12 cellular contexts compared by ENCODE assay signal in genomic region chr11:35664977-35665441, GRCh38. TPM values are rescaled to one million over a fixed set of nuclear protein-coding genes. Genes with fewer than 3 reads are reported as not detected.
DNase-seq lines count a peak whose midpoint lies in the region; ATAC-seq, FAIRE-seq and TF ChIP-seq lines count a peak whose summit lies in the region.
"Had no signal": no experiment of that assay in that cellular context is flagged by ENCODE, and none has a peak within 500 bp of the region (broad histone marks: within the 10 kb centered on the region; RNA-seq: fewer than 3 reads in every experiment).

No MANE protein-coding gene starts in this region.

- H2AFZ ChIP-seq in GM12878 (ENCODE audit: control insufficient read depth, low read depth, low read length) = no peak overlapping the region

- in situ Hi-C loops in GM12878 (cut with MboI) = no loop called here

- H3K27me3 ChIP-seq in Caco-2 (replicated peaks; ENCODE audit: control insufficient read depth, insufficient read depth, low read length) = no peaks in the 10 kb centered on the region
- H3K27me3 ChIP-seq in GM12878 (replicated peaks in 1 of 2; ENCODE audit: control insufficient read depth in 2 of 2, insufficient read depth in 2 of 2, low read length in 1 of 2) = no peaks in the 10 kb centered on the region
- H3K27me3 ChIP-seq in dorsolateral prefrontal cortex = no peaks in the 10 kb centered on the region
- H3K27me3 ChIP-seq: pancreas, SJSA1, testis had no signal

- H3K9ac ChIP-seq in GM12878 (ENCODE audit: control insufficient read depth, insufficient read depth, low read length) = no peak overlapping the region

- H3K27ac Mint-ChIP-seq in Caco-2 (ENCODE audit: unreplicated experiment) (peak overlapping the region; percentile 93), IgD-negative memory B cell (peak overlapping the region in 1 of 3 donors; percentile 93), nephron (peak overlapping the region; percentile 24 to 97 (median 96))

- no peak overlapping the region for H3K4me3 ChIP-seq in Caco-2 (ENCODE audit: low read depth, low read length)
- H3K4me3 ChIP-seq in GM12878 = peak overlapping the region; percentile 73; the same call in 1 of the 2 replicates
- peak overlapping the region in 10 of 59 donors; percentile 18 to 93 (median 82) for H3K4me3 ChIP-seq in dorsolateral prefrontal cortex
- H3K4me3 ChIP-seq: SJSA1, testis had no signal

- CTCF ChIA-PET in Caco-2 (lab: Charles Lee) (no interaction called here), GM12878 (lab: Yijun Ruan, JAX) (no interaction called here)

- FAIRE-seq in GM12878 (lab: Jason Lieb, UNC) = no peak
- FAIRE-seq: pancreas had no signal

- DNase-seq in Caco-2 (no peak), GM12878 (ENCODE audit: low read depth, low spot score) (no peak), dorsolateral prefrontal cortex (no peak), KG1 (lab: John Stamatoyannopoulos, UW) (no peak), HK-2 (ENCODE audit: unreplicated experiment) (no peak)
- DNase-seq: activated CD4-positive, CD25-positive, alpha-beta regulatory T cell treated with anti-CD3 and anti-CD28 coated beads, Interleukin-2, amount 50 U/mL, for 72 hours; pancreas; testis had no signal

- H3K36me3 Mint-ChIP-seq in Caco-2 (ENCODE audit: insufficient read depth, unreplicated experiment) (peaks cover 28% of the 10 kb centered on the region), IgD-negative memory B cell (peaks cover 19% of the 10 kb centered on the region), nephron (ENCODE audit: low read depth) (peaks cover 61% of the 10 kb centered on the region)

- H3K4me1 ChIP-seq in Caco-2 (peaks cover 9% of the 10 kb centered on the region; the same call in 1 of the 2 replicates), GM12878 (ENCODE audit: control insufficient read depth, insufficient read depth, low read length) (peaks cover 7% of the 10 kb centered on the region)

- H3K4me2 ChIP-seq in GM12878 (ENCODE audit: control insufficient read depth, insufficient read depth) = peak overlapping the region; percentile 79

- H3K9me3 Mint-ChIP-seq in Caco-2 (ENCODE audit: unreplicated experiment) = peaks cover 18% of the 10 kb centered on the region
- peaks cover 4 to 32% (median 16%) of the 10 kb centered on the region in 3 donors for H3K9me3 Mint-ChIP-seq in IgD-negative memory B cell
- H3K9me3 Mint-ChIP-seq in nephron = peaks cover 46% of the 10 kb centered on the region

- H3K36me3 ChIP-seq in Caco-2 (ENCODE audit: control insufficient read depth, insufficient read depth, low read length) = no peaks in the 10 kb centered on the region
- no peaks in the 10 kb centered on the region for H3K36me3 ChIP-seq in GM12878 (ENCODE audit: control insufficient read depth in 2 of 2, insufficient read depth in 2 of 2, low read length in 1 of 2)
- H3K36me3 ChIP-seq: pancreas had no signal

- H4K20me1 ChIP-seq in GM12878 (ENCODE audit: control insufficient read depth, insufficient read depth) = no peaks in the 10 kb centered on the region

- H3K4me1 Mint-ChIP-seq in Caco-2 (ENCODE audit: low read depth, unreplicated experiment) (peaks cover 14% of the 10 kb centered on the region), IgD-negative memory B cell (peaks cover 39 to 48% (median 47%) of the 10 kb centered on the region in 3 donors), nephron (peaks cover 37% of the 10 kb centered on the region)

- intact Hi-C loops in Caco-2 (cut with micrococcal nuclease; ENCODE audit: unreplicated experiment) (loop anchor here (2.0 kb wide), 1 partner anchor 18 kb away; no protein-coding TSS in a partner anchor), GM12878 (cut with micrococcal nuclease; ENCODE audit: unreplicated experiment) (no loop called here), dorsolateral prefrontal cortex (cut with DNase I) (loop anchor here in 1 of 2 donors (5.0 to 10.0 kb wide), 2 partner anchors 120 to 157 kb away; no protein-coding TSS in a partner anchor)

- no peak for TF ChIP-seq EP300 in GM12878 (IDR thresholded peaks at IDR 0.05; ENCODE audit: borderline replicate concordance in 1 of 2, control insufficient read depth in 1 of 2, low read depth in 2 of 2, low read length in 2 of 2)

- no TSS peak for BruUV-seq in Caco-2 (replicated peaks; lab: Mats Ljungman, UMichigan)
- no TSS peak for BruUV-seq in GM12878 (replicated peaks; lab: Mats Ljungman, UMichigan)

- TF ChIP-seq POLR2A in GM12878 (IDR thresholded peaks at IDR 0.05; ENCODE audit: low read depth, low read length) = no peak

- POLR2A ChIA-PET in Caco-2 (lab: Charles Lee) = no interaction called here
- POLR2A ChIA-PET in GM12878 (lab: Charles Lee) = no interaction called here

- H3K27ac ChIP-seq in GM12878 (ENCODE audit: control insufficient read depth, insufficient read depth) = no peak overlapping the region
- no peak overlapping the region for H3K27ac ChIP-seq in dorsolateral prefrontal cortex
- H3K27ac ChIP-seq: pancreas, SJSA1, testis had no signal

- H3K9me3 ChIP-seq in Caco-2 (no peaks in the 10 kb centered on the region; the same call in 1 of the 2 replicates), GM12878 (replicated peaks; ENCODE audit: control insufficient read depth, insufficient read depth, low read length) (peaks cover 14% of the 10 kb centered on the region)
- H3K9me3 ChIP-seq: pancreas, testis had no signal

- H3K27me3 Mint-ChIP-seq in Caco-2 (ENCODE audit: insufficient read depth, unreplicated experiment) (no peaks in the 10 kb centered on the region), IgD-negative memory B cell (no peaks in the 10 kb centered on the region), nephron (ENCODE audit: low read depth) (no peaks in the 10 kb centered on the region)

- WGBS in GM12878 (ENCODE audit: insufficient coverage, insufficient replicate concordance, low lambda C conversion rate, missing lambda C conversion rate) = over 99% methylated on average over 5 of the region's 5 CpGs

- H3K4me3 Mint-ChIP-seq in Caco-2 (ENCODE audit: unreplicated experiment) (peak overlapping the region; percentile 93), IgD-negative memory B cell (peak overlapping the region in 3 of 4 donors; percentile 82 to 95 (median 90)), nephron (peak overlapping the region; percentile 91 to 93 (median 93))

- RAD21 ChIA-PET in GM12878 (lab: Charles Lee; ENCODE audit: unreplicated experiment) = no interaction called here

- no peak for TF ChIP-seq RAD21 in GM12878 (IDR thresholded peaks at IDR 0.05; ENCODE audit: insufficient read depth, low read depth, low read length)

- ATAC-seq in GM12878 (no peak), HG03460 (IDR thresholded peaks at IDR 0.05; ENCODE audit: unreplicated experiment) (no peak)
- ATAC-seq: pancreas had no signal

- peaks cover 52% of the 10 kb centered on the region for H3K79me2 ChIP-seq in GM12878 (ENCODE audit: control insufficient read depth, insufficient read depth, low read length)

- no peak for TF ChIP-seq CTCF in Caco-2 (IDR thresholded peaks at IDR 0.05; ENCODE audit: insufficient read depth in 1 of 2, low read depth in 1 of 2, low read length in 1 of 2, severe bottlenecking in 1 of 2, unreplicated experiment in 1 of 2)
- no peak for TF ChIP-seq CTCF in GM12878 (IDR thresholded peaks at IDR 0.05 in 2 of 3, conservative IDR thresholded peaks at IDR 0.05 in 1 of 3; ENCODE audit: control insufficient read depth in 2 of 3, extremely low read depth in 1 of 3, insufficient read depth in 1 of 3, low read depth in 3 of 3, low read length in 3 of 3)
- TF ChIP-seq CTCF in nephron (IDR thresholded peaks at IDR 0.05; ENCODE audit: unreplicated experiment in 3 of 3) = no peak
- TF ChIP-seq CTCF in dorsolateral prefrontal cortex (IDR thresholded peaks at IDR 0.05 in 54 of 56, conservative IDR thresholded peaks at IDR 0.05 in 2 of 56; ENCODE audit: low read depth in 1 of 56, partially characterized antibody in 56 of 56) = no peak

- SMC1A ChIA-PET in GM12878 (lab: Charles Lee; ENCODE audit: uncharacterized antibody, unreplicated experiment) = no interaction called here

RNA-seq across cellular contexts. Expression of gene TRIM44, which starts 2.4 kb away (rescaled TPM):
- 74.6 and 81.4 TPM in 2 replicates for total RNA-seq in Caco-2 (2022)
- 42.0 TPM for polyA plus RNA-seq in IgD-negative memory B cell
- total RNA-seq in GM12878 (2013; cell fraction: nucleolus; rRNA removed) = 41.8 and 42.1 TPM in 2 replicates
- total RNA-seq in GM12878 (2014; rRNA removed) = 17.8 and 18.6 TPM in 2 replicates
- total RNA-seq in GM12878 (2014; rRNA removed; fragmentation: Illumina TruSeq; extraction: Trizol) = 17.4 and 17.5 TPM in 2 replicates
- 51.2 and 54.5 TPM in 2 replicates for total RNA-seq in GM12878 (2021)
- polyA plus RNA-seq in GM12878 (2011; ENCODE audit: low read depth) = 10.2 TPM
- 86.4 and 93.0 TPM in 2 replicates for polyA plus RNA-seq in GM12878 (2011; rRNA removed)
- 55.2 and 67.9 TPM in 2 replicates for polyA plus RNA-seq in GM12878 (2011; cell fraction: cytosol; rRNA removed)
- polyA plus RNA-seq in GM12878 (2011; cell fraction: nucleus; rRNA removed) = 112 and 116 TPM in 2 replicates
- 16.1 and 27.8 TPM in 2 replicates for polyA plus RNA-seq in GM12878 (2012)
- 53.0 and 61.9 TPM in 2 replicates for polyA plus RNA-seq in GM12878 (2014; fragmentation: Illumina TruSeq; extraction: Trizol)
- polyA plus RNA-seq in GM12878 (2014; fragmentation: Nextera tagmentation; extraction: Ambion mirVana) = 1 to 10 TPM; 6.7 to 8.9 TPM
- polyA plus RNA-seq in GM12878 (2014; rRNA removed) = 25.8 and 27.1 TPM in 2 replicates
- 10 to 100 TPM; 29.4 to 40.1 TPM for polyA plus RNA-seq in GM12878 (2016; fragmentation: Nextera tagmentation; extraction: Ambion mirVana)
- 82.1 and 117 TPM in 2 replicates for polyA minus RNA-seq in GM12878 (2011; rRNA and poly(A)+ RNA removed)
- 22.2 and 23.4 TPM in 2 replicates for polyA minus RNA-seq in GM12878 (2011; cell fraction: cytosol; rRNA and poly(A)+ RNA removed)
- 10.6 and 15.8 TPM in 2 replicates for polyA minus RNA-seq in GM12878 (2011; cell fraction: nucleus; rRNA and poly(A)+ RNA removed)
- 100 to 1,000 TPM in 108 of 120 experiments, 10 to 100 TPM in 12; 74.7 to 169 (median 126) TPM for total RNA-seq in dorsolateral prefrontal cortex

RNA-seq across cellular contexts. Expression of gene FJX1, which starts 46.7 kb away (rescaled TPM):
- total RNA-seq in Caco-2 (2022) (12.0 and 14.4 TPM in 2 replicates), GM12878 (2014; rRNA removed) (19.3 and 23.4 TPM in 2 replicates), GM12878 (2014; rRNA removed; fragmentation: Illumina TruSeq; extraction: Trizol) (8.9 and 11.1 TPM in 2 replicates), GM12878 (2021) (25.9 and 26.1 TPM in 2 replicates), dorsolateral prefrontal cortex (10 to 100 TPM in 82 of 120 experiments, 1 to 10 TPM in 38; 4.2 to 34.9 (median 12.1) TPM)
- polyA plus RNA-seq in IgD-negative memory B cell (not detected), GM12878 (2011; rRNA removed) (1.4 and 1.7 TPM in 2 replicates), GM12878 (2014; fragmentation: Illumina TruSeq; extraction: Trizol) (5.3 and 8.7 TPM in 2 replicates), GM12878 (2014; fragmentation: Nextera tagmentation; extraction: Ambion mirVana) (10 to 100 TPM in 1 of 2 experiments, 1 to 10 TPM in 1; 4.2 to 10.6 TPM), GM12878 (2014; rRNA removed) (14.9 and 16.7 TPM in 2 replicates), GM12878 (2016; fragmentation: Nextera tagmentation; extraction: Ambion mirVana) (1 to 10 TPM; 3.9 to 9.3 TPM)
- 5.3 and 6.6 TPM in 2 replicates for total RNA-seq in GM12878 (2013; cell fraction: nucleolus; rRNA removed)
- 0.56 TPM for polyA plus RNA-seq in GM12878 (2011; ENCODE audit: low read depth)
- polyA plus RNA-seq in GM12878 (2011; cell fraction: cytosol; rRNA removed) = 2.1 and 3.4 TPM in 2 replicates
- 4.1 and 5.3 TPM in 2 replicates for polyA plus RNA-seq in GM12878 (2011; cell fraction: nucleus; rRNA removed)
- polyA plus RNA-seq in GM12878 (2012) = 2.5 and 3.5 TPM in 2 replicates
- polyA minus RNA-seq in GM12878 (2011; rRNA and poly(A)+ RNA removed) = 1.1 and 1.2 TPM in 2 replicates
- polyA minus RNA-seq in GM12878 (2011; cell fraction: cytosol; rRNA and poly(A)+ RNA removed) = 1.4 and 1.6 TPM in 2 replicates
- polyA minus RNA-seq in GM12878 (2011; cell fraction: nucleus; rRNA and poly(A)+ RNA removed) = 2.5 and 5.0 TPM in 2 replicates
